11 cellular contexts compared by ENCODE assay signal in genomic region chr2:43831438-43832294, GRCh38. TPM values are rescaled to one million over a fixed set of nuclear protein-coding genes. Genes with fewer than 3 reads are reported as not detected.
DNase-seq lines count a peak whose midpoint lies in the region; ATAC-seq and TF ChIP-seq lines count a peak whose summit lies in the region.
"Had no signal": no experiment of that assay in that cellular context is flagged by ENCODE, and none has a peak within 500 bp of the region (broad histone marks: within the 10 kb centered on the region; RNA-seq: fewer than 3 reads in every experiment).

No MANE protein-coding gene starts in this region.

- peak overlapping the region; percentile 52 to 57 for H3K9ac ChIP-seq in duodenal mucosa (ENCODE audit: low read depth in 1 of 2, low read length in 2 of 2)
- H3K9ac ChIP-seq in mucosa of rectum (ENCODE audit: low read depth in 1 of 2, low read length in 2 of 2): peak overlapping the region in 1 of 2 donors; percentile 6

- H3K27me3 ChIP-seq in heart right ventricle: peaks cover 11 to 46% (median 36%) of the 10 kb centered on the region in 7 donors
- peaks cover 0 to 4% of the 10 kb centered on the region in 2 donors for H3K27me3 ChIP-seq in right atrium auricular region
- H3K27me3 ChIP-seq in duodenal mucosa (ENCODE audit: control insufficient read depth in 1 of 2, insufficient read depth in 2 of 2, low read length in 2 of 2): peaks cover 0 to 3% of the 10 kb centered on the region in 2 donors
- H3K27me3 ChIP-seq in mucosa of rectum (ENCODE audit: control insufficient read depth in 2 of 2, insufficient read depth in 2 of 2, low read length in 2 of 2): peaks cover 0 to 5% of the 10 kb centered on the region in 2 donors
- peaks cover 0 to 1% of the 10 kb centered on the region in 2 donors for H3K27me3 ChIP-seq in aorta (ENCODE audit: control insufficient read depth in 1 of 2, insufficient read depth in 2 of 2, low read length in 1 of 2)

- TF ChIP-seq CTCF in heart right ventricle (IDR thresholded peaks at IDR 0.05): no peak
- TF ChIP-seq CTCF in right atrium auricular region (IDR thresholded peaks at IDR 0.05): no peak

- peak in 3 of 8 donors; percentile 37 to 65 (median 37) for ATAC-seq in heart right ventricle
- ATAC-seq in aorta (ENCODE audit: low FRiP score): peak; percentile 25
- no peak for ATAC-seq in GM21367 (IDR thresholded peaks at IDR 0.05; ENCODE audit: unreplicated experiment)

- H3K4me1 ChIP-seq in heart right ventricle (peaks cover 0 to 6% (median 0%) of the 10 kb centered on the region in 9 donors), right atrium auricular region (no peaks in the 10 kb centered on the region), duodenal mucosa (ENCODE audit: control insufficient read depth in 1 of 2, insufficient read depth in 2 of 2, low read length in 2 of 2) (peaks cover 9 to 14% of the 10 kb centered on the region in 2 donors), mucosa of rectum (ENCODE audit: control insufficient read depth in 2 of 2, insufficient read depth in 2 of 2, low read length in 2 of 2) (no peaks in the 10 kb centered on the region), aorta (ENCODE audit: control insufficient read depth in 1 of 2, insufficient read depth in 2 of 2, low read length in 2 of 2) (no peaks in the 10 kb centered on the region)

- intact Hi-C loops in heart right ventricle (cut with DNase I) (no loop called here), aorta (cut with DNase I) (no loop called here)

- peak overlapping the region in 8 of 10 donors; percentile 7 to 41 (median 33) for H3K4me3 ChIP-seq in heart right ventricle
- H3K4me3 ChIP-seq in right atrium auricular region: peak overlapping the region in 1 of 2 donors; percentile 39
- peak overlapping the region; percentile 61 to 66 for H3K4me3 ChIP-seq in duodenal mucosa (ENCODE audit: low read depth in 1 of 2, low read length in 2 of 2)
- peak overlapping the region; percentile 19 to 54 for H3K4me3 ChIP-seq in mucosa of rectum (ENCODE audit: low read length in 2 of 2)
- no peak overlapping the region for H3K4me3 ChIP-seq in aorta (ENCODE audit: low read length in 2 of 2)

- H3K9me3 ChIP-seq in heart right ventricle (no peaks in the 10 kb centered on the region), right atrium auricular region (no peaks in the 10 kb centered on the region), duodenal mucosa (ENCODE audit: control insufficient read depth in 1 of 2, low read length in 2 of 2) (no peaks in the 10 kb centered on the region), mucosa of rectum (ENCODE audit: control insufficient read depth in 2 of 2, low read length in 2 of 2) (no peaks in the 10 kb centered on the region), aorta (ENCODE audit: control insufficient read depth, low read length) (no peaks in the 10 kb centered on the region)

- no peak for DNase-seq in heart right ventricle
- no peak for DNase-seq in right atrium auricular region (ENCODE audit: low spot score)
- no peak for DNase-seq in aorta
- DNase-seq in HT-29 (ENCODE audit: low spot score): no peak
- no peak for DNase-seq in stimulated activated CD4-positive, alpha-beta T cell treated with anti-CD3 and anti-CD28 coated beads, Interleukin-15, amount 100 ng/mL, for 24 hours
- DNase-seq: T-helper 9 cell had no signal

- H3K27ac ChIP-seq in heart right ventricle: no peak overlapping the region
- no peak overlapping the region for H3K27ac ChIP-seq in right atrium auricular region
- no peak overlapping the region for H3K27ac ChIP-seq in duodenal mucosa (ENCODE audit: low read depth, low read length)
- no peak overlapping the region for H3K27ac ChIP-seq in mucosa of rectum (ENCODE audit: low read depth in 2 of 2, low read length in 2 of 2)
- H3K27ac ChIP-seq in aorta (ENCODE audit: low read depth in 1 of 2, low read length in 2 of 2): no peak overlapping the region
- H3K27ac ChIP-seq: C4-2B had no signal

- 8 to 9% methylated on average over 56 of the region's 56 CpGs for WGBS in heart right ventricle, 2 donors
- WGBS in aorta, 2 donors: 10 to 11% methylated on average over 50 to 56 of the region's 56 CpGs

- H3K36me3 ChIP-seq in heart right ventricle (no peaks in the 10 kb centered on the region), right atrium auricular region (no peaks in the 10 kb centered on the region), duodenal mucosa (ENCODE audit: control insufficient read depth in 1 of 2, insufficient read depth in 2 of 2, low read length in 2 of 2) (peaks cover 0 to 3% of the 10 kb centered on the region in 2 donors), mucosa of rectum (ENCODE audit: control insufficient read depth in 2 of 2, insufficient read depth in 2 of 2, low read length in 2 of 2) (no peaks in the 10 kb centered on the region), aorta (ENCODE audit: control insufficient read depth in 1 of 2, insufficient read depth in 2 of 2, low read length in 1 of 2) (no peaks in the 10 kb centered on the region)

RNA-seq across cellular contexts. Expression of gene ABCG5, which starts 7.0 kb away (rescaled TPM):
- total RNA-seq in heart right ventricle (under 1 TPM in 1 of 10 donors, not detected in 9; 0.13 TPM), right atrium auricular region (not detected), aorta (not detected)
- polyA plus RNA-seq in heart right ventricle (not detected), aorta (1 to 10 TPM in 1 of 2 donors, not detected in 1; 8.8 TPM)
- not detected in 2 replicates for total RNA-seq in HT-29 (2014; rRNA removed; shearing (Covaris generic))
- total RNA-seq: mononuclear cell had no signal

RNA-seq across cellular contexts. Expression of gene ABCG8, which starts 7.1 kb away (rescaled TPM):
- 1 to 10 TPM in 1 of 10 donors, not detected in 9; 1.4 TPM for total RNA-seq in heart right ventricle
- under 1 TPM in 1 of 2 donors, not detected in 1; 0.15 TPM for polyA plus RNA-seq in heart right ventricle
- not detected for total RNA-seq in right atrium auricular region
- total RNA-seq in aorta: not detected
- polyA plus RNA-seq in aorta: 1 to 10 TPM in 1 of 2 donors, not detected in 1; 1.9 TPM
- total RNA-seq in HT-29 (2014; rRNA removed; shearing (Covaris generic)): not detected in 2 replicates
- total RNA-seq: mononuclear cell had no signal

RNA-seq across cellular contexts. Expression of gene DYNC2LI1, which starts 57.8 kb away (rescaled TPM):
- total RNA-seq in heart right ventricle (10 to 100 TPM in 6 of 10 donors, 1 to 10 TPM in 4; 4.8 to 13.8 (median 10.7) TPM), right atrium auricular region (10 to 100 TPM; 10.9 to 16.4 TPM), aorta (10 to 100 TPM in 1 of 2 donors, 1 to 10 TPM in 1; 8.8 to 24.6 TPM)
- polyA plus RNA-seq in heart right ventricle (10 to 100 TPM in 1 of 2 donors, 1 to 10 TPM in 1; 8.5 to 12.9 TPM), aorta (10 to 100 TPM; 30.2 to 44.3 TPM)
- total RNA-seq in HT-29 (2014; rRNA removed; shearing (Covaris generic)): 6.5 and 9.7 TPM in 2 replicates

Comparison
In these comparisons a context has a peak if more than half of its experiments do, and no peak if none do; other contexts are left out.
1. H3K4me3 ChIP-seq: peak in heart right ventricle (8 of 10), duodenal mucosa (2 of 2) and mucosa of rectum (2 of 2); none in aorta (0 of 2).